Comparison of ENCODE assay signal across 18 cellular contexts in the genomic region with DNA sequence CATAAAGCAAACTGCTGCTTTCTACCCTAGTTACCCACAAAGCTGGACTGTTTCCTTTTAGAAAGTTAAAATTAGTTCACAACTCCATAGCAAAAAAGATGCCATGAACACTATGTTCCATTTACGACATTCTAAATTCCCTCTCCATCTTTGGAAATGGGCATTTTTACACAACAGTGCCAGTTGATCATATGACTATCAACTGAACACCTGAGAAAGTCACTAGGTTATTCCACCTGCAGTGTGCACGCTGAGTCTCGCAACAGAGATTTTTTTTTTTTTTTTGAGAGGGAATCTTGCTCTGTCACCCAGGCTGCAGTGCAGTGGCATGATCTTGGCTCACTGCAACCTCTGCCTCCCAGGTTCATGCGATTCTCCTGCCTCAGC.
"Had no signal": no experiment of that assay in that cellular context is flagged by ENCODE, and none has a peak within 500 bp of the region (broad histone marks: within the 10 kb centered on the region; RNA-seq: fewer than 3 reads in every experiment).

No MANE protein-coding gene starts in this region.

- H3K9me3 ChIP-seq: body of pancreas, neutrophil, suprapubic skin had no signal

- H3K4me1 ChIP-seq: body of pancreas, suprapubic skin had no signal

- H3K27me3 ChIP-seq: body of pancreas, neutrophil, suprapubic skin had no signal

- ATAC-seq: activated CD4-positive, CD25-positive, alpha-beta regulatory T cell treated with anti-CD3 and anti-CD28 coated beads, Interleukin-2, amount 50 U/mL, for 24 hours; body of pancreas; esophagus mucosa had no signal

- DNase-seq: activated CD4-positive, alpha-beta T cell treated with anti-CD3 and anti-CD28 coated beads for 48 hours; activated CD4-positive, alpha-beta T cell treated with anti-CD3 and anti-CD28 coated beads, Interleukin-2, amount 50 U/mL, for 48 hours; activated CD8-positive, alpha-beta memory T cell treated with anti-CD3 and anti-CD28 coated beads for 24 hours; activated effector memory CD4-positive, alpha-beta T cell treated with Interleukin-2 at 50 U/mL for 16 hours; activated naive CD4-positive, alpha-beta T cell treated with Interleukin-2 at 50 U/mL for 16 hours; body of pancreas; endodermal cell; nephron progenitor cell; stimulated activated CD4-positive, alpha-beta T cell treated with anti-CD3 and anti-CD28 coated beads, Interleukin-15, amount 100 ng/mL, for 24 hours; stimulated activated CD4-positive, alpha-beta T cell treated with anti-CD3 and anti-CD28 coated beads, Interleukin-2, amount 100 ng/mL, for 24 hours; stimulated activated naive CD4-positive, alpha-beta T cell; T-helper 1 cell; trophoblast cell had no signal

- H3K27ac ChIP-seq: body of pancreas, neutrophil, suprapubic skin, VCaP had no signal

- H3K4me3 ChIP-seq: body of pancreas, suprapubic skin had no signal
